ENCODE assay signal across 28 cellular contexts in genomic region chr6:25700841-25701240, GRCh38. TPM values are rescaled to one million over a fixed set of nuclear protein-coding genes. Genes with fewer than 3 reads are reported as not detected.
DNase-seq lines count a peak whose midpoint lies in the region; ATAC-seq lines count a peak whose summit lies in the region.
"Had no signal": no experiment of that assay in that cellular context is flagged by ENCODE, and none has a peak within 500 bp of the region (broad histone marks: within the 10 kb centered on the region; RNA-seq: fewer than 3 reads in every experiment).

No MANE protein-coding gene starts in this region.

- no peak overlapping the region for H2BK120ac ChIP-seq in mesendoderm (ENCODE audit: low read depth, low read length)

- H3K23ac ChIP-seq in mesendoderm (ENCODE audit: low read length), result no peak overlapping the region

- no peak overlapping the region for H4K5ac ChIP-seq in mesendoderm (ENCODE audit: low read length)

- no peak overlapping the region for H3K4me2 ChIP-seq in mesendoderm (ENCODE audit: low read length)
- H3K4me2 ChIP-seq: BLaER1 treated with 17β-estradiol and CSF1 and Interleukin-3, amounts not matched to agents 10 nM and 100 nM; SK-N-SH had no signal

- H3K27me3 ChIP-seq in mesendoderm (ENCODE audit: insufficient read depth, low read length, poor library complexity), result no peaks in the 10 kb centered on the region
- H3K27me3 ChIP-seq: BLaER1 treated with 17β-estradiol and CSF1 and Interleukin-3, amounts not matched to agents 10 nM and 100 nM had no signal

- no peaks in the 10 kb centered on the region for H3K36me3 ChIP-seq in SK-N-MC (ENCODE audit: insufficient read depth, low read length)
- no peaks in the 10 kb centered on the region for H3K36me3 ChIP-seq in mesendoderm (ENCODE audit: control insufficient read depth, insufficient read depth, low read length)
- H3K36me3 ChIP-seq: BLaER1 treated with 17β-estradiol and CSF1 and Interleukin-3, amounts not matched to agents 10 nM and 100 nM had no signal

- H3K4me1 ChIP-seq in mesendoderm (ENCODE audit: control insufficient read depth, low read depth, low read length), result no peaks in the 10 kb centered on the region

- no peak overlapping the region for H3K56ac ChIP-seq in mesendoderm (ENCODE audit: low read length)

- no CpG with 5 or more reads among the region's 4 CpGs for WGBS in mesendoderm (ENCODE audit: extremely low coverage, insufficient coverage, low lambda C conversion rate)

- in situ Hi-C loops in G401 (cut with HindIII; ENCODE audit: low sequenced_read_pairs), result no loop called here

- no peaks in the 10 kb centered on the region for H3K79me1 ChIP-seq in mesendoderm (ENCODE audit: low read length)

- no peak overlapping the region for H3K27ac Mint-ChIP-seq in activated T-helper 2 cell treated with anti-CD3 and anti-CD28 coated beads, Interferon-gamma antibody, Interleukin-2, Interleukin-4, amounts not matched to agents 10 μg/mL and 5 μg/mL and 100 μg/mL, durations not matched to agents 14 hours and 24 hours and 36 hours
- H3K27ac Mint-ChIP-seq: CD4-positive, alpha-beta memory T cell; H9 had no signal

- no peak overlapping the region for H3K18ac ChIP-seq in mesendoderm (ENCODE audit: low read length)

- intact Hi-C loops in activated T-helper 2 cell treated with anti-CD3 and anti-CD28 coated beads, Interferon-gamma antibody, Interleukin-2, Interleukin-4, amounts not matched to agents 10 μg/mL and 5 μg/mL and 100 μg/mL, durations not matched to agents 14 hours and 24 hours and 36 hours (cut with micrococcal nuclease), result no loop called here

- no peaks in the 10 kb centered on the region for H3K4me1 Mint-ChIP-seq in activated T-helper 2 cell treated with anti-CD3 and anti-CD28 coated beads, Interferon-gamma antibody, Interleukin-2, Interleukin-4, amounts not matched to agents 10 μg/mL and 5 μg/mL and 100 μg/mL, durations not matched to agents 14 hours and 24 hours and 36 hours (ENCODE audit: low read depth)
- H3K4me1 Mint-ChIP-seq: CD4-positive, alpha-beta memory T cell; H9 had no signal

- peak overlapping the region; percentile 19 for H3K4me3 ChIP-seq in SK-N-MC
- no peak overlapping the region for H3K4me3 ChIP-seq in mesendoderm (ENCODE audit: low read length)
- H3K4me3 ChIP-seq: BLaER1 treated with 17β-estradiol and CSF1 and Interleukin-3, amounts not matched to agents 10 nM and 100 nM had no signal

- H3K9ac ChIP-seq in SK-N-MC (ENCODE audit: insufficient read length), result no peak overlapping the region
- no peak overlapping the region for H3K9ac ChIP-seq in mesendoderm (ENCODE audit: low read length)
- H3K9ac ChIP-seq: BLaER1 treated with 17β-estradiol and CSF1 and Interleukin-3, amounts not matched to agents 10 nM and 100 nM; SK-N-SH had no signal

- no peak overlapping the region for H2BK15ac ChIP-seq in mesendoderm (replicated peaks; ENCODE audit: low read depth)

- H3K27ac ChIP-seq in SK-N-MC (peak overlapping the region; percentile 87), mesendoderm (ENCODE audit: low read depth, low read length) (no peak overlapping the region)
- H3K27ac ChIP-seq: BLaER1 treated with 17β-estradiol and CSF1 and Interleukin-3, amounts not matched to agents 10 nM and 100 nM had no signal

- H3K27me3 Mint-ChIP-seq in activated T-helper 2 cell treated with anti-CD3 and anti-CD28 coated beads, Interferon-gamma antibody, Interleukin-2, Interleukin-4, amounts not matched to agents 10 μg/mL and 5 μg/mL and 100 μg/mL, durations not matched to agents 14 hours and 24 hours and 36 hours (ENCODE audit: low read depth), result peaks cover 11% of the 10 kb centered on the region

- DNase-seq in G401 (ENCODE audit: low spot score) (peak; percentile 30), SK-N-MC (ENCODE audit: low read depth, low spot score) (peak; percentile 39), cerebellum (ENCODE audit: low spot score) (peak; percentile 4), mesendoderm (peak; percentile 40), RKO (ENCODE audit: low spot score) (no peak), SHP77 treated with DMSO at 0.1 percent for 48 hours (lab: John Stamatoyannopoulos, UW) (no peak)
- no peak for DNase-seq in activated T-helper 2 cell treated with anti-CD3 and anti-CD28 coated beads, Interferon-gamma antibody, Interleukin-2, Interleukin-4, amounts not matched to agents 10 μg/mL and 5 μg/mL and 100 μg/mL, durations not matched to agents 14 hours and 24 hours and 36 hours (ENCODE audit: low spot score)
- DNase-seq: CD4-positive, alpha-beta memory T cell; COR-L47; DMS53; H9; Kasumi-1; MV-4-11; NCI-H1105 treated with DMSO at 0.1 percent for 48 hours; NCI-H146; NCI-H1930; NCI-H2107; NCI-H526; SIG-M5; SK-N-SH; SW 1271 had no signal

- no peak overlapping the region for H3K4me3 Mint-ChIP-seq in activated T-helper 2 cell treated with anti-CD3 and anti-CD28 coated beads, Interferon-gamma antibody, Interleukin-2, Interleukin-4, amounts not matched to agents 10 μg/mL and 5 μg/mL and 100 μg/mL, durations not matched to agents 14 hours and 24 hours and 36 hours (ENCODE audit: low read depth)
- H3K4me3 Mint-ChIP-seq: CD4-positive, alpha-beta memory T cell; H9 had no signal

- H3K9me3 ChIP-seq in SK-N-MC (ENCODE audit: low read depth, low read length), result no peaks in the 10 kb centered on the region
- H3K9me3 ChIP-seq: SK-N-SH had no signal

- H3K9me3 Mint-ChIP-seq in activated T-helper 2 cell treated with anti-CD3 and anti-CD28 coated beads, Interferon-gamma antibody, Interleukin-2, Interleukin-4, amounts not matched to agents 10 μg/mL and 5 μg/mL and 100 μg/mL, durations not matched to agents 14 hours and 24 hours and 36 hours, result no peaks in the 10 kb centered on the region
- H3K9me3 Mint-ChIP-seq: CD4-positive, alpha-beta memory T cell; H9 had no signal

- no peak overlapping the region for H2AK5ac ChIP-seq in mesendoderm (ENCODE audit: low read length)

- H3K79me2 ChIP-seq in mesendoderm (ENCODE audit: control insufficient read depth, insufficient read depth, low read length), result no peaks in the 10 kb centered on the region

- H2BK5ac ChIP-seq in mesendoderm (ENCODE audit: low read length), result no peak overlapping the region

- H3K36me3 Mint-ChIP-seq in activated T-helper 2 cell treated with anti-CD3 and anti-CD28 coated beads, Interferon-gamma antibody, Interleukin-2, Interleukin-4, amounts not matched to agents 10 μg/mL and 5 μg/mL and 100 μg/mL, durations not matched to agents 14 hours and 24 hours and 36 hours (ENCODE audit: low read depth), result no peaks in the 10 kb centered on the region
- H3K36me3 Mint-ChIP-seq: CD4-positive, alpha-beta memory T cell had no signal

- no peak overlapping the region for H4K8ac ChIP-seq in mesendoderm (ENCODE audit: low read depth, low read length)

- no peak overlapping the region for H3K4ac ChIP-seq in mesendoderm (ENCODE audit: low read depth, low read length)

- ATAC-seq in GM21423 (IDR thresholded peaks at IDR 0.05; ENCODE audit: unreplicated experiment), result no peak
- ATAC-seq: HepG2 had no signal

RNA-seq across cellular contexts. Expression of gene SCGN, which starts 48.8 kb away (rescaled TPM):
- total RNA-seq in G401 (2014; rRNA removed; shearing (Covaris generic)), result not detected in 2 replicates
- 0.36 TPM for total RNA-seq in cerebellum
- not detected for polyA plus RNA-seq in mesendoderm (2013, experiment 1 of 2)
- polyA plus RNA-seq in mesendoderm (2013, experiment 2 of 2), result not detected
- total RNA-seq in activated T-helper 2 cell treated with anti-CD3 and anti-CD28 coated beads, Interferon-gamma antibody, Interleukin-2, Interleukin-4, amounts not matched to agents 10 μg/mL and 5 μg/mL and 100 μg/mL, durations not matched to agents 14 hours and 24 hours and 36 hours, result not detected in 2 replicates
- total RNA-seq: A172; CD4-positive, alpha-beta memory T cell; Daoy; H9; HT1080; M059J had no signal
- polyA plus RNA-seq: CD4-positive, alpha-beta memory T cell; SK-N-SH had no signal

RNA-seq across cellular contexts. Expression of gene SLC17A4, which starts 53.7 kb away (rescaled TPM):
- not detected in 2 replicates for total RNA-seq in G401 (2014; rRNA removed; shearing (Covaris generic))
- not detected for total RNA-seq in cerebellum
- polyA plus RNA-seq in mesendoderm (2013, experiment 1 of 2), result not detected
- not detected for polyA plus RNA-seq in mesendoderm (2013, experiment 2 of 2)
- not detected in 2 replicates for total RNA-seq in activated T-helper 2 cell treated with anti-CD3 and anti-CD28 coated beads, Interferon-gamma antibody, Interleukin-2, Interleukin-4, amounts not matched to agents 10 μg/mL and 5 μg/mL and 100 μg/mL, durations not matched to agents 14 hours and 24 hours and 36 hours
- total RNA-seq: A172; CD4-positive, alpha-beta memory T cell; Daoy; H9; HT1080; M059J had no signal
- polyA plus RNA-seq: CD4-positive, alpha-beta memory T cell; HepG2; SK-N-SH had no signal

Comparison
In these comparisons a context has a peak if more than half of its experiments do, and no peak if none do; other contexts are left out.
1. DNase-seq: peak in G401 (single experiment), SK-N-MC (single experiment), cerebellum (single experiment) and mesendoderm (single experiment); none in activated T-helper 2 cell treated with anti-CD3 and anti-CD28 coated beads, Interferon-gamma antibody, Interleukin-2, Interleukin-4, amounts not matched to agents 10 μg/mL and 5 μg/mL and 100 μg/mL, durations not matched to agents 14 hours and 24 hours and 36 hours (single experiment), RKO (single experiment) and SHP77 treated with DMSO at 0.1 percent for 48 hours (single experiment).